In genomic region chr2:66440011-66440542, GRCh38 we compare ENCODE assay signal across 10 cellular contexts. TPM values are rescaled to one million over a fixed set of nuclear protein-coding genes. Genes with fewer than 3 reads are reported as not detected.
DNase-seq lines count a peak whose midpoint lies in the region; ATAC-seq, FAIRE-seq and TF ChIP-seq lines count a peak whose summit lies in the region.
"Had no signal": no experiment of that assay in that cellular context is flagged by ENCODE, and none has a peak within 500 bp of the region (broad histone marks: within the 10 kb centered on the region; RNA-seq: fewer than 3 reads in every experiment).

No MANE protein-coding gene starts in this region.

- H3K36me3 ChIP-seq in kidney (ENCODE audit: control insufficient read depth in 1 of 2, insufficient read depth in 2 of 2, low read length in 2 of 2), result no peaks in the 10 kb centered on the region

- H3K4me1 Mint-ChIP-seq in brain, result peaks cover 53% of the 10 kb centered on the region

- intact Hi-C loops in kidney (cut with DNase I), result loop anchor here (5.0 kb wide), 2 partner anchors 142 to 252 kb away; no protein-coding TSS in a partner anchor

- H3K36me3 Mint-ChIP-seq in brain, result peaks cover 49% of the 10 kb centered on the region

- TF ChIP-seq CTCF in brain (conservative IDR thresholded peaks at IDR 0.05), result no peak
- TF ChIP-seq CTCF in kidney (IDR thresholded peaks at IDR 0.05; ENCODE audit: borderline replicate concordance, extremely low read depth, insufficient read depth), result no peak

- H3K4me3 ChIP-seq in kidney (ENCODE audit: low read length in 2 of 2) (peak overlapping the region; percentile 80 to 93), skin epidermis (peak overlapping the region; percentile 10 to 63 (median 34))

- DNase-seq in HCEC 1CT (peak; percentile 43), kidney (peak; percentile 36), SKM-1 (lab: John Stamatoyannopoulos, UW; ENCODE audit: unreplicated experiment) (no peak)
- no peak for DNase-seq in activated CD4-positive, alpha-beta T cell treated with anti-CD3 and anti-CD28 coated beads, Interleukin-2, amount 50 U/mL, for 1 hour
- DNase-seq in stimulated activated naive CD4-positive, alpha-beta T cell (lab: John Stamatoyannopoulos, UW), result no peak
- DNase-seq: SHP77 had no signal

- H3K9me3 ChIP-seq in kidney (ENCODE audit: control insufficient read depth in 1 of 2, low read length in 2 of 2), result no peaks in the 10 kb centered on the region

- peaks cover 0 to 10% (median 0%) of the 10 kb centered on the region in 5 experiments for H3K9me3 Mint-ChIP-seq in brain

- no peak for ATAC-seq in HG02885 (IDR thresholded peaks at IDR 0.05; ENCODE audit: poor library complexity, unreplicated experiment)

- peak overlapping the region in 1 of 2 donors; percentile 81 for H3K27ac ChIP-seq in kidney (ENCODE audit: low read depth in 2 of 2, low read length in 2 of 2)
- H3K27ac ChIP-seq in skin epidermis, result peak overlapping the region in 16 of 21 experiments; percentile 18 to 94 (median 74)

- H3K4me1 ChIP-seq in kidney (ENCODE audit: control insufficient read depth in 1 of 2, insufficient read depth in 1 of 2, low read depth in 1 of 2, low read length in 2 of 2), result peaks cover 0 to under 1% of the 10 kb centered on the region in 2 donors

- peak overlapping the region; percentile 88 to 100 (median 99) for H3K27ac Mint-ChIP-seq in brain

- H3K9ac ChIP-seq in kidney (ENCODE audit: low read length in 2 of 2), result peak overlapping the region; percentile 55 to 59

- H3K27me3 Mint-ChIP-seq in brain, result peaks cover 27% of the 10 kb centered on the region

- H3K4me3 Mint-ChIP-seq in brain, result peak overlapping the region; percentile 88 to 98 (median 97)

- FAIRE-seq in kidney (lab: Jason Lieb, UNC), result no peak
- FAIRE-seq: colon had no signal

RNA-seq across cellular contexts. Expression of gene MEIS1, which starts 5.2 kb away (rescaled TPM):
- 3.5 TPM for polyA plus RNA-seq in brain (ENCODE audit: insufficient read depth, low read depth, low replicate concordance)
- 36.7 TPM for total RNA-seq in kidney
- 7.3 TPM for polyA plus RNA-seq in kidney (ENCODE audit: insufficient read depth, low read depth, low replicate concordance)

Comparison
In these comparisons a context has a peak if more than half of its experiments do, and no peak if none do; other contexts are left out.
1. DNase-seq: peak in HCEC 1CT (single experiment) and kidney (single experiment); none in SKM-1 (single experiment), activated CD4-positive, alpha-beta T cell treated with anti-CD3 and anti-CD28 coated beads, Interleukin-2, amount 50 U/mL, for 1 hour (single experiment) and stimulated activated naive CD4-positive, alpha-beta T cell (0 of 6).